Comparison of ENCODE assay signal across 9 cellular contexts in genomic region chr11:64339754-64340408, GRCh38. TPM values are rescaled to one million over a fixed set of nuclear protein-coding genes. Genes with fewer than 3 reads are reported as not detected.
DNase-seq lines count a peak whose midpoint lies in the region; ATAC-seq and TF ChIP-seq lines count a peak whose summit lies in the region.
"Had no signal": no experiment of that assay in that cellular context is flagged by ENCODE, and none has a peak within 500 bp of the region (broad histone marks: within the 10 kb centered on the region; RNA-seq: fewer than 3 reads in every experiment).

CCDC88B (plus strand) TSS chr11:64340204; CDS start chr11:64340267, 63 bp downstream.

- H3K27ac ChIP-seq in mucosa of rectum (ENCODE audit: low read depth in 2 of 2, low read length in 2 of 2), result peak within 1 kb of the TSS; percentile 29 to 68
- H3K27ac ChIP-seq in tibial artery, result no peak within 1 kb of the TSS
- H3K27ac ChIP-seq: ovary had no signal

- peak within 1 kb of the TSS; percentile 60 to 86 for H3K9ac ChIP-seq in mucosa of rectum (ENCODE audit: low read depth in 1 of 2, low read length in 2 of 2)

- ATAC-seq in GM18520 (IDR thresholded peaks at IDR 0.05; ENCODE audit: unreplicated experiment) (peak; percentile 56), HG03108 (IDR thresholded peaks at IDR 0.05; ENCODE audit: unreplicated experiment) (peak; percentile 52)

- intact Hi-C loops in tibial artery (cut with DNase I; ENCODE audit: low total_unique reads), result no loop called here

- H3K27ac Mint-ChIP-seq in T-helper 2 cell treated with Interferon-gamma antibody and Interleukin-4, amounts not matched to agents 5 μg/mL and 100 μg/mL, for 36 hours, result peak within 1 kb of the TSS; percentile 92
- H3K27ac Mint-ChIP-seq in HFFc6, result no peak within 1 kb of the TSS

- H3K4me3 ChIP-seq in mucosa of rectum (ENCODE audit: low read length in 2 of 2) (peak within 1 kb of the TSS; percentile 58 to 61), tibial artery (peak within 1 kb of the TSS; percentile 14 to 28), MG63 (no peak within 1 kb of the TSS)
- H3K4me3 ChIP-seq: ovary had no signal

- H3K4me3 Mint-ChIP-seq in T-helper 2 cell treated with Interferon-gamma antibody and Interleukin-4, amounts not matched to agents 5 μg/mL and 100 μg/mL, for 36 hours, result peak within 1 kb of the TSS; percentile 93
- H3K4me3 Mint-ChIP-seq in HFFc6, result no peak within 1 kb of the TSS

- H3K4me1 ChIP-seq in mucosa of rectum (ENCODE audit: control insufficient read depth in 2 of 2, insufficient read depth in 2 of 2, low read length in 2 of 2) (peaks cover 24 to 28% of the 10 kb centered on the region in 2 donors), tibial artery (peaks cover 0 to 21% (median 14%) of the 10 kb centered on the region in 4 donors)

- peaks cover 35% of the 10 kb centered on the region for H3K4me1 Mint-ChIP-seq in T-helper 2 cell treated with Interferon-gamma antibody and Interleukin-4, amounts not matched to agents 5 μg/mL and 100 μg/mL, for 36 hours (ENCODE audit: low read depth)
- peaks cover 8% of the 10 kb centered on the region for H3K4me1 Mint-ChIP-seq in HFFc6 (ENCODE audit: low read depth)

- peaks cover 0 to 2% of the 10 kb centered on the region in 2 donors for H3K36me3 ChIP-seq in mucosa of rectum (ENCODE audit: control insufficient read depth in 2 of 2, insufficient read depth in 2 of 2, low read length in 2 of 2)
- no peaks in the 10 kb centered on the region for H3K36me3 ChIP-seq in tibial artery
- H3K36me3 ChIP-seq in MG63, result no peaks in the 10 kb centered on the region
- H3K36me3 ChIP-seq: ovary had no signal

- peak; percentile 81 for DNase-seq in T-helper 2 cell treated with Interferon-gamma antibody and Interleukin-4, amounts not matched to agents 5 μg/mL and 100 μg/mL, for 36 hours (ENCODE audit: low spot score)
- peak; percentile 65 for DNase-seq in activated naive CD8-positive, alpha-beta T cell treated with anti-CD3 and anti-CD28 coated beads, Interleukin-2, amount 50 U/mL, for 16 hours (ENCODE audit: low read depth, low spot score)
- DNase-seq in tibial artery (peak; percentile 59 to 78), MG63 (no peak), HFFc6 (no peak)

- H3K27me3 ChIP-seq in mucosa of rectum (ENCODE audit: control insufficient read depth in 2 of 2, insufficient read depth in 2 of 2, low read length in 2 of 2) (no peaks in the 10 kb centered on the region), tibial artery (no peaks in the 10 kb centered on the region), MG63 (no peaks in the 10 kb centered on the region)
- H3K27me3 ChIP-seq: ovary had no signal

- no peaks in the 10 kb centered on the region for H3K27me3 Mint-ChIP-seq in T-helper 2 cell treated with Interferon-gamma antibody and Interleukin-4, amounts not matched to agents 5 μg/mL and 100 μg/mL, for 36 hours (ENCODE audit: low read depth)
- peaks cover 5% of the 10 kb centered on the region; the same call in 1 of the 2 replicates for H3K27me3 Mint-ChIP-seq in HFFc6 (ENCODE audit: insufficient read depth)

- H3K9me3 Mint-ChIP-seq in T-helper 2 cell treated with Interferon-gamma antibody and Interleukin-4, amounts not matched to agents 5 μg/mL and 100 μg/mL, for 36 hours, result no peaks in the 10 kb centered on the region
- no peaks in the 10 kb centered on the region for H3K9me3 Mint-ChIP-seq in HFFc6

- peaks cover 31% of the 10 kb centered on the region for H3K36me3 Mint-ChIP-seq in T-helper 2 cell treated with Interferon-gamma antibody and Interleukin-4, amounts not matched to agents 5 μg/mL and 100 μg/mL, for 36 hours (ENCODE audit: low read depth)
- no peaks in the 10 kb centered on the region for H3K36me3 Mint-ChIP-seq in HFFc6 (ENCODE audit: low read depth)

- H3K9me3 ChIP-seq in mucosa of rectum (ENCODE audit: control insufficient read depth in 2 of 2, low read length in 2 of 2), result no peaks in the 10 kb centered on the region
- no peaks in the 10 kb centered on the region for H3K9me3 ChIP-seq in tibial artery
- H3K9me3 ChIP-seq in MG63, result no peaks in the 10 kb centered on the region
- H3K9me3 ChIP-seq: ovary had no signal

- TF ChIP-seq CTCF in tibial artery (IDR thresholded peaks at IDR 0.05), result no peak
- no peak for TF ChIP-seq CTCF in HFFc6 (IDR thresholded peaks at IDR 0.05)

RNA-seq across cellular contexts. Expression of gene CCDC88B, which starts in this region (rescaled TPM):
- total RNA-seq in MG63 (2014; rRNA removed; shearing (Covaris generic); ENCODE audit: low replicate concordance), result 1.8 and 3.0 TPM in 2 replicates
- 1 to 10 TPM in 4 of 6 experiments, under 1 TPM in 2; 0.45 to 1.9 (median 1.7) TPM for total RNA-seq in HFFc6 (2021; fragmentation: NEBNext Ultra II Directional; extraction: Animal tissue kit (Norgen Biotek cat#: 25700))

Comparison
In these comparisons a context has a peak if more than half of its experiments do, and no peak if none do; other contexts are left out.
1. DNase-seq: peak in T-helper 2 cell treated with Interferon-gamma antibody and Interleukin-4, amounts not matched to agents 5 μg/mL and 100 μg/mL, for 36 hours (single experiment), activated naive CD8-positive, alpha-beta T cell treated with anti-CD3 and anti-CD28 coated beads, Interleukin-2, amount 50 U/mL, for 16 hours (single experiment) and tibial artery (2 of 2); none in MG63 (single experiment) and HFFc6 (single experiment).
2. H3K27ac ChIP-seq: peak in mucosa of rectum (2 of 2); none in tibial artery (0 of 2).